In genomic region chr16:30353438-30354129, GRCh38 we compare ENCODE assay signal across 1 cellular context.
TF ChIP-seq lines count a peak whose summit lies in the region.

No MANE protein-coding gene starts in this region.

TF ChIP-seq in HEK293, 187 proteins besides CTCF, POLR2A, EP300 and RAD21 (continued from another document):
- TF ChIP-seq ZNF518A (tag by site-specific recombination; conservative IDR thresholded peaks at IDR 0.05; ENCODE audit: low read depth) (no peak), ZNF394 (tag by site-specific recombination; IDR thresholded peaks at IDR 0.05; ENCODE audit: borderline replicate concordance) (no peak)
TF ChIP-seq in HEK293: peak in this region for 0.
